In genomic region chr10:71555760-71556159, GRCh38 we compare ENCODE assay signal across 18 cellular contexts.
A peak's percentile ranks its signal among the peaks of the same experiment; 100 is the strongest.
DNase-seq lines count a peak whose midpoint lies in the region; ATAC-seq, FAIRE-seq and TF ChIP-seq lines count a peak whose summit lies in the region.
"Had no signal": no experiment of that assay in that cellular context is flagged by ENCODE, and none has a peak within 500 bp of the region (broad histone marks: within the 10 kb centered on the region; RNA-seq: fewer than 3 reads in every experiment).

No MANE protein-coding gene starts in this region.

- no peaks in the 10 kb centered on the region for H3K4me1 ChIP-seq in Loucy (ENCODE audit: insufficient read depth, low read length, poor library complexity, severe bottlenecking)
- peaks cover 0 to 4% of the 10 kb centered on the region in 2 experiments; a peak in 2 of 5 replicates for H3K4me1 ChIP-seq in K562 (replicated peaks in 1 of 2; ENCODE audit: control insufficient read depth in 2 of 2, insufficient read depth in 2 of 2, low read length in 2 of 2)
- peaks cover 0 to 7% of the 10 kb centered on the region in 2 donors for H3K4me1 ChIP-seq in neuronal stem cell (ENCODE audit: control insufficient read depth in 2 of 2, insufficient read depth in 1 of 2, low read depth in 1 of 2, low read length in 2 of 2)
- H3K4me1 ChIP-seq in ascending aorta, result no peaks in the 10 kb centered on the region

- H3K9me1 ChIP-seq in K562 (ENCODE audit: control insufficient read depth, insufficient read depth, low read length), result no peaks in the 10 kb centered on the region

- H3K14ac ChIP-seq in neuronal stem cell (ENCODE audit: low read length), result no peak overlapping the region

- H2BK12ac ChIP-seq in neuronal stem cell (ENCODE audit: low read length), result no peak overlapping the region

- no peaks in the 10 kb centered on the region for H3K9me3 ChIP-seq in Loucy (ENCODE audit: insufficient read depth, low read depth, low read length)
- no peaks in the 10 kb centered on the region for H3K9me3 ChIP-seq in K562 (replicated peaks; ENCODE audit: control insufficient read depth, insufficient read depth, low read depth, low read length)
- H3K9me3 ChIP-seq in neuronal stem cell (replicated peaks in 1 of 2; ENCODE audit: control insufficient read depth in 2 of 2, insufficient read depth in 1 of 2, low read depth in 1 of 2, low read length in 2 of 2), result no peaks in the 10 kb centered on the region
- no peaks in the 10 kb centered on the region for H3K9me3 ChIP-seq in ascending aorta

- CTCF ChIA-PET in K562 (lab: Yijun Ruan, JAX; ENCODE audit: low intra/inter-chr PET ratio), result no interaction called here

- no peak overlapping the region for H3K9ac ChIP-seq in Loucy (ENCODE audit: low read depth, low read length, poor library complexity, severe bottlenecking)
- H3K9ac ChIP-seq in K562 (ENCODE audit: insufficient read depth in 1 of 2, low read depth in 2 of 2, low read length in 2 of 2), result no peak overlapping the region; a peak in 1 of 4 replicates
- H3K9ac ChIP-seq in neuronal stem cell (ENCODE audit: low read depth, low read length, poor library complexity), result no peak overlapping the region
- H3K9ac ChIP-seq: GM23248 had no signal

- DNase-seq in K562 (ENCODE audit: extremely low read depth in 1 of 4, low spot score in 3 of 4) (peak in 2 of 4 experiments; percentile 42 to 49), neuronal stem cell (ENCODE audit: low spot score) (no peak), D341Med (ENCODE audit: low spot score) (no peak), ascending aorta (ENCODE audit: low spot score in 2 of 2) (no peak)
- DNase-seq in natural killer cell treated with Interleukin-12 subunit alpha and Interleukin-12 subunit beta and Interleukin-15 and Interleukin-18, amount 100 ng/mL, for 72 hours (ENCODE audit: low spot score), result no peak
- DNase-seq: C1 segment of cervical spinal cord; Calu3; CD4-positive, alpha-beta memory T cell; COR-L47; DMS153; EL; GDM1; GM23248; H9 had no signal

- in situ Hi-C loops in K562 (cut with MboI), result no loop called here

- no peaks in the 10 kb centered on the region for H3K36me3 Mint-ChIP-seq in natural killer cell treated with Interleukin-12 subunit alpha and Interleukin-12 subunit beta and Interleukin-15 and Interleukin-18, amount 100 ng/mL, for 72 hours
- H3K36me3 Mint-ChIP-seq: CD4-positive, alpha-beta memory T cell had no signal

- H3K9me2 ChIP-seq in Loucy (replicated peaks; ENCODE audit: low read depth, low read length), result no peaks in the 10 kb centered on the region

- H3K4me3 ChIP-seq in Loucy (ENCODE audit: low read length, poor library complexity, severe bottlenecking) (no peak overlapping the region), K562 (no peak overlapping the region), neuronal stem cell (ENCODE audit: low read length in 2 of 2) (no peak overlapping the region), ascending aorta (no peak overlapping the region)
- H3K4me3 ChIP-seq: GM12878, GM23248 had no signal

- no peak overlapping the region for H2BK15ac ChIP-seq in neuronal stem cell (ENCODE audit: low read length)

- H3K4me1 Mint-ChIP-seq in natural killer cell treated with Interleukin-12 subunit alpha and Interleukin-12 subunit beta and Interleukin-15 and Interleukin-18, amount 100 ng/mL, for 72 hours (ENCODE audit: low read depth in 2 of 2), result no peaks in the 10 kb centered on the region
- H3K4me1 Mint-ChIP-seq: CD4-positive, alpha-beta memory T cell had no signal

- H3K79me1 ChIP-seq in neuronal stem cell (ENCODE audit: low read depth, low read length), result no peaks in the 10 kb centered on the region

- no peak overlapping the region for H2BK120ac ChIP-seq in neuronal stem cell (ENCODE audit: low read depth, low read length)

- H4K91ac ChIP-seq in neuronal stem cell (ENCODE audit: low read depth, low read length, poor library complexity), result no peak overlapping the region

- no TSS peak for BruUV-seq in K562 (replicated peaks; lab: Mats Ljungman, UMichigan)

- H2AFZ ChIP-seq in Loucy (ENCODE audit: low read length), result 0 out of 2 replicates have a peak overlapping the region, but pooled peaks have one; percentile 39
- no peak overlapping the region for H2AFZ ChIP-seq in K562 (ENCODE audit: low read depth, low read length)
- H2AFZ ChIP-seq in neuronal stem cell (ENCODE audit: low read length), result no peak overlapping the region
- H2AFZ ChIP-seq: GM23248 had no signal

- H3F3A ChIP-seq in Loucy (ENCODE audit: low read depth), result no peaks in the 10 kb centered on the region

- peak; percentile 72 for ATAC-seq in K562
- ATAC-seq in natural killer cell treated with Interleukin-12 subunit alpha and Interleukin-12 subunit beta and Interleukin-15 and Interleukin-18, amount 100 ng/mL, for 72 hours, result no peak
- ATAC-seq: GM12878, HCT116 had no signal

- no peak overlapping the region for H3K23ac ChIP-seq in neuronal stem cell (ENCODE audit: low read depth, low read length, poor library complexity)

- TF ChIP-seq EP300 in K562 (IDR thresholded peaks at IDR 0.05; ENCODE audit: low read length), result no peak

- H2BK5ac ChIP-seq in neuronal stem cell (ENCODE audit: low read length), result no peak overlapping the region

- H3K4ac ChIP-seq in neuronal stem cell (ENCODE audit: low read length), result no peak overlapping the region

- H3K79me2 ChIP-seq in Loucy (ENCODE audit: insufficient read depth, low read length) (no peaks in the 10 kb centered on the region), K562 (ENCODE audit: control insufficient read depth, insufficient read depth, low read length) (no peaks in the 10 kb centered on the region)

- H3K27ac Mint-ChIP-seq in natural killer cell treated with Interleukin-12 subunit alpha and Interleukin-12 subunit beta and Interleukin-15 and Interleukin-18, amount 100 ng/mL, for 72 hours, result no peak overlapping the region
- H3K27ac Mint-ChIP-seq: CD4-positive, alpha-beta memory T cell had no signal

- H3K4me2 ChIP-seq in Loucy (ENCODE audit: low read depth, low read length, poor library complexity, severe bottlenecking), result no peak overlapping the region
- H3K4me2 ChIP-seq in K562 (ENCODE audit: insufficient read depth, low read length), result no peak overlapping the region
- H3K4me2 ChIP-seq in neuronal stem cell (ENCODE audit: insufficient read depth, low read length, poor library complexity, severe bottlenecking), result no peak overlapping the region

- peaks cover 18 to 43% of the 10 kb centered on the region in 2 donors for H3K27me3 Mint-ChIP-seq in natural killer cell treated with Interleukin-12 subunit alpha and Interleukin-12 subunit beta and Interleukin-15 and Interleukin-18, amount 100 ng/mL, for 72 hours

- H3K9me3 Mint-ChIP-seq in natural killer cell treated with Interleukin-12 subunit alpha and Interleukin-12 subunit beta and Interleukin-15 and Interleukin-18, amount 100 ng/mL, for 72 hours, result no peaks in the 10 kb centered on the region
- H3K9me3 Mint-ChIP-seq: CD4-positive, alpha-beta memory T cell; H9 had no signal

- no peak for TF ChIP-seq CTCF in Loucy (conservative IDR thresholded peaks at IDR 0.05; ENCODE audit: low read length)
- TF ChIP-seq CTCF in K562 (IDR thresholded peaks at IDR 0.05 in 2 of 3, conservative IDR thresholded peaks at IDR 0.05 in 1 of 3; ENCODE audit: insufficient read depth in 2 of 3, low read depth in 1 of 3, low read length in 3 of 3), result no peak
- TF ChIP-seq CTCF in ascending aorta (IDR thresholded peaks at IDR 0.05), result no peak

- FAIRE-seq in K562 (lab: Jason Lieb, UNC), result peak; percentile 81
- FAIRE-seq: GM12878, GM19239 had no signal

- H3K36me3 ChIP-seq in Loucy (ENCODE audit: insufficient read depth, low read length) (no peaks in the 10 kb centered on the region), K562 (ENCODE audit: control insufficient read depth, insufficient read depth, low read length) (no peaks in the 10 kb centered on the region), neuronal stem cell (replicated peaks in 1 of 2; ENCODE audit: control insufficient read depth in 2 of 2, insufficient read depth in 2 of 2, low read length in 2 of 2) (no peaks in the 10 kb centered on the region), ascending aorta (no peaks in the 10 kb centered on the region)

- TF ChIP-seq RAD21 in K562 (CRISPR knock-in tag; conservative IDR thresholded peaks at IDR 0.05 in 1 of 2, IDR thresholded peaks at IDR 0.05 in 1 of 2), result no peak

- no peak for TF ChIP-seq POLR2A in K562 (conservative IDR thresholded peaks at IDR 0.05)

- H4K8ac ChIP-seq in neuronal stem cell (ENCODE audit: low read depth, low read length), result no peak overlapping the region

- 0% methylated on average over 2 of the region's 2 CpGs for WGBS in K562 (ENCODE audit: insufficient coverage, low coverage, missing lambda C conversion rate)
- no CpG with 5 or more reads among the region's 2 CpGs for WGBS in neuronal stem cell (ENCODE audit: extremely low coverage in 2 of 2, insufficient read length in 2 of 2, insufficient replicate concordance in 1 of 2), 2 donors

- POLR2A ChIA-PET in K562 (lab: Yijun Ruan, JAX), result interaction anchor here (1.9 kb wide), 1 partner anchor 15 kb away, joined by 4 read pairs; no protein-coding TSS in a partner anchor

- no peak overlapping the region for H3K27ac ChIP-seq in K562 (ENCODE audit: extremely low read depth, low read depth, low read length)
- no peak overlapping the region for H3K27ac ChIP-seq in neuronal stem cell (replicated peaks; ENCODE audit: low read length)
- no peak overlapping the region for H3K27ac ChIP-seq in ascending aorta
- H3K27ac ChIP-seq: GM23248 had no signal

- no peak overlapping the region for H3K4me3 Mint-ChIP-seq in natural killer cell treated with Interleukin-12 subunit alpha and Interleukin-12 subunit beta and Interleukin-15 and Interleukin-18, amount 100 ng/mL, for 72 hours
- H3K4me3 Mint-ChIP-seq: CD4-positive, alpha-beta memory T cell; H9 had no signal

- H4K20me1 ChIP-seq in Loucy (ENCODE audit: insufficient read depth, low read length, poor library complexity, severe bottlenecking) (no peaks in the 10 kb centered on the region), K562 (replicated peaks; ENCODE audit: control insufficient read depth, insufficient read depth, low read length) (no peaks in the 10 kb centered on the region)

- H3K27me3 ChIP-seq in Loucy (ENCODE audit: insufficient read depth, low read length, poor library complexity, severe bottlenecking), result no peaks in the 10 kb centered on the region
- H3K27me3 ChIP-seq in K562 (ENCODE audit: control insufficient read depth in 2 of 2, insufficient read depth in 2 of 2, low read length in 2 of 2), result peaks cover 16 to 19% of the 10 kb centered on the region in 2 experiments; a peak in 3 of 5 replicates
- H3K27me3 ChIP-seq in neuronal stem cell (ENCODE audit: control insufficient read depth in 3 of 3, insufficient read depth in 3 of 3, low read depth in 1 of 3, low read length in 3 of 3), result peaks cover 0 to 4% (median 0%) of the 10 kb centered on the region in 3 experiments
- H3K27me3 ChIP-seq in ascending aorta, result no peaks in the 10 kb centered on the region

- H3K18ac ChIP-seq in neuronal stem cell (ENCODE audit: low read length), result no peak overlapping the region

- intact Hi-C loops in K562 (cut with micrococcal nuclease), result no loop called here
- intact Hi-C loops in ascending aorta (cut with DNase I), result no loop called here

- peak overlapping the region; percentile 3 for H2AK5ac ChIP-seq in neuronal stem cell (ENCODE audit: low read depth, low read length)

TF ChIP-seq in K562, 482 proteins besides CTCF, POLR2A, EP300 and RAD21 (continues in another document):
- TF ChIP-seq COPS2 (conservative IDR thresholded peaks at IDR 0.05) (no peak), NCOA6 (IDR thresholded peaks at IDR 0.05) (no peak)
